ENCODE assay signal across 8 cellular contexts in genomic region chr3:63993653-63994079, GRCh38. TPM values are rescaled to one million over a fixed set of nuclear protein-coding genes. Genes with fewer than 3 reads are reported as not detected.
DNase-seq lines count a peak whose midpoint lies in the region; ATAC-seq and TF ChIP-seq lines count a peak whose summit lies in the region.

No MANE protein-coding gene starts in this region.

- H3K27me3 Mint-ChIP-seq in CD8-positive, alpha-beta T cell (ENCODE audit: low read depth), result no peaks in the 10 kb centered on the region
- no peaks in the 10 kb centered on the region for H3K27me3 Mint-ChIP-seq in naive thymus-derived CD4-positive, alpha-beta T cell

- H3K4me1 Mint-ChIP-seq in CD8-positive, alpha-beta T cell (ENCODE audit: low read depth), result peaks cover 60% of the 10 kb centered on the region
- H3K4me1 Mint-ChIP-seq in naive thymus-derived CD4-positive, alpha-beta T cell, result peaks cover 34 to 79% (median 56%) of the 10 kb centered on the region in 7 donors

- no peaks in the 10 kb centered on the region for H3K9me3 ChIP-seq in CD8-positive, alpha-beta T cell (ENCODE audit: low read length)
- no peaks in the 10 kb centered on the region for H3K9me3 ChIP-seq in naive thymus-derived CD4-positive, alpha-beta T cell (ENCODE audit: control insufficient read depth in 2 of 3, low read length in 3 of 3)

- peak in 5 of 7 experiments; percentile 34 to 63 (median 56) for DNase-seq in CD8-positive, alpha-beta T cell
- DNase-seq in NCI-H748 treated with DMSO at 0.1 percent for 48 hours (lab: John Stamatoyannopoulos, UW) (peak; percentile 12), activated T-cell treated with anti-CD3 and anti-CD28 coated beads for 24 hours (ENCODE audit: low read depth) (peak; percentile 37), substantia nigra (lab: John Stamatoyannopoulos, UW) (peak in 36 of 49 donors; percentile 2 to 69 (median 44))
- DNase-seq in naive thymus-derived CD4-positive, alpha-beta T cell, result peak; percentile 28 to 70 (median 58)

- H3K4me3 ChIP-seq in CD8-positive, alpha-beta T cell (ENCODE audit: low read depth, low read length), result no peak overlapping the region
- H3K4me3 ChIP-seq in naive thymus-derived CD4-positive, alpha-beta T cell (ENCODE audit: low read length), result no peak overlapping the region

- ATAC-seq in CD8-positive, alpha-beta T cell, result peak; percentile 92
- ATAC-seq in GM19035 (IDR thresholded peaks at IDR 0.05; ENCODE audit: unreplicated experiment) (peak; percentile 92), HG03342 (IDR thresholded peaks at IDR 0.05; ENCODE audit: unreplicated experiment) (peak; percentile 86), esophagus mucosa (peak; percentile 95)
- peak; percentile 87 for ATAC-seq in naive thymus-derived CD4-positive, alpha-beta T cell

- intact Hi-C loops in CD8-positive, alpha-beta T cell (cut with DNase I, micrococcal nuclease), result loop anchor here (1.0 to 2.0 kb wide), 4 partner anchors 15 to 81 kb away; partner anchors contain the start of gene SCAANT1 (in 1 of the 2)
- intact Hi-C loops in naive thymus-derived CD4-positive, alpha-beta T cell (cut with micrococcal nuclease), result loop anchor here (1.0 to 2.0 kb wide), 8 partner anchors 14 to 82 kb away; partner anchors contain the start of gene SCAANT1 (in 1 of the 2)

- TF ChIP-seq CTCF in CD8-positive, alpha-beta T cell (IDR thresholded peaks at IDR 0.05), result peak; percentile 77

- H3K27ac ChIP-seq in CD8-positive, alpha-beta T cell (ENCODE audit: low read depth, low read length), result no peak overlapping the region
- no peak overlapping the region for H3K27ac ChIP-seq in naive thymus-derived CD4-positive, alpha-beta T cell (ENCODE audit: low read depth, low read length)
- no peak overlapping the region for H3K27ac ChIP-seq in substantia nigra (ENCODE audit: low read depth, low read length, poor library complexity, severe bottlenecking)

- no peaks in the 10 kb centered on the region for H3K27me3 ChIP-seq in CD8-positive, alpha-beta T cell (ENCODE audit: insufficient read depth, low read length)
- no peaks in the 10 kb centered on the region for H3K27me3 ChIP-seq in naive thymus-derived CD4-positive, alpha-beta T cell (ENCODE audit: control insufficient read depth in 2 of 2, insufficient read depth in 2 of 2, low read length in 2 of 2)

- H3K27ac Mint-ChIP-seq in CD8-positive, alpha-beta T cell, result peak overlapping the region; percentile 55
- H3K27ac Mint-ChIP-seq in naive thymus-derived CD4-positive, alpha-beta T cell, result peak overlapping the region; percentile 53 to 92 (median 84)

- H3K36me3 Mint-ChIP-seq in CD8-positive, alpha-beta T cell, result peaks cover 92% of the 10 kb centered on the region
- peaks cover 19 to 70% (median 44%) of the 10 kb centered on the region in 5 donors for H3K36me3 Mint-ChIP-seq in naive thymus-derived CD4-positive, alpha-beta T cell

- H3K4me3 Mint-ChIP-seq in CD8-positive, alpha-beta T cell, result no peak overlapping the region
- H3K4me3 Mint-ChIP-seq in naive thymus-derived CD4-positive, alpha-beta T cell, result peak overlapping the region in 4 of 10 donors; percentile 5 to 23 (median 18)

- peaks cover 11% of the 10 kb centered on the region for H3K4me1 ChIP-seq in CD8-positive, alpha-beta T cell (ENCODE audit: insufficient read depth, low read length)
- peaks cover 0 to 10% of the 10 kb centered on the region in 2 donors for H3K4me1 ChIP-seq in naive thymus-derived CD4-positive, alpha-beta T cell (ENCODE audit: control insufficient read depth in 2 of 2, insufficient read depth in 2 of 2, low read length in 2 of 2)

- H3K36me3 ChIP-seq in CD8-positive, alpha-beta T cell (ENCODE audit: insufficient read depth, low read length), result peaks cover 91% of the 10 kb centered on the region
- peaks cover 48 to 90% (median 62%) of the 10 kb centered on the region in 3 experiments for H3K36me3 ChIP-seq in naive thymus-derived CD4-positive, alpha-beta T cell (ENCODE audit: control insufficient read depth in 2 of 3, insufficient read depth in 3 of 3, low read length in 3 of 3)

- POLR2A ChIA-PET in CD8-positive, alpha-beta T cell (lab: Charles Lee), result interaction anchor here (0.7 to 2.4 kb wide), 7 partner anchors 14 to 135 kb away, joined by 4 to 9 read pairs (median 5); no protein-coding TSS in a partner anchor
- POLR2A ChIA-PET in naive thymus-derived CD4-positive, alpha-beta T cell (lab: Charles Lee), result interaction anchor here (1.0 to 7.5 kb wide), 7 partner anchors 11 to 32 kb away, joined by 3 to 50 read pairs (median 6); no protein-coding TSS in a partner anchor

- CTCF ChIA-PET in CD8-positive, alpha-beta T cell (lab: Charles Lee), result interaction anchor here (0.6 to 12.7 kb wide), 22 partner anchors 10 to 192 kb away, joined by 3 to 313 read pairs (median 4); partner anchors contain the start of gene PSMD6
- CTCF ChIA-PET in naive thymus-derived CD4-positive, alpha-beta T cell (lab: Charles Lee), result interaction anchor here (0.7 to 10.9 kb wide), 11 partner anchors 14 to 286 kb away, joined by 3 to 249 read pairs (median 4); partner anchors contain the start of gene PSMD6

- H3K9me3 Mint-ChIP-seq in CD8-positive, alpha-beta T cell, result no peaks in the 10 kb centered on the region
- no peaks in the 10 kb centered on the region for H3K9me3 Mint-ChIP-seq in naive thymus-derived CD4-positive, alpha-beta T cell

RNA-seq across cellular contexts. Expression of gene PSMD6, which starts 29.6 kb away (rescaled TPM):
- 100 to 1,000 TPM; 134 to 138 TPM for total RNA-seq in CD8-positive, alpha-beta T cell
- 63.8 TPM for total RNA-seq in esophagus mucosa
- total RNA-seq in naive thymus-derived CD4-positive, alpha-beta T cell, result 100 to 1,000 TPM in 1 of 5 experiments, 10 to 100 TPM in 4; 63.4 to 103 (median 84.1) TPM
- 100 to 1,000 TPM; 119 to 134 TPM for polyA plus RNA-seq in naive thymus-derived CD4-positive, alpha-beta T cell
